Comparison of ENCODE assay signal across 13 cellular contexts in the genomic region with DNA sequence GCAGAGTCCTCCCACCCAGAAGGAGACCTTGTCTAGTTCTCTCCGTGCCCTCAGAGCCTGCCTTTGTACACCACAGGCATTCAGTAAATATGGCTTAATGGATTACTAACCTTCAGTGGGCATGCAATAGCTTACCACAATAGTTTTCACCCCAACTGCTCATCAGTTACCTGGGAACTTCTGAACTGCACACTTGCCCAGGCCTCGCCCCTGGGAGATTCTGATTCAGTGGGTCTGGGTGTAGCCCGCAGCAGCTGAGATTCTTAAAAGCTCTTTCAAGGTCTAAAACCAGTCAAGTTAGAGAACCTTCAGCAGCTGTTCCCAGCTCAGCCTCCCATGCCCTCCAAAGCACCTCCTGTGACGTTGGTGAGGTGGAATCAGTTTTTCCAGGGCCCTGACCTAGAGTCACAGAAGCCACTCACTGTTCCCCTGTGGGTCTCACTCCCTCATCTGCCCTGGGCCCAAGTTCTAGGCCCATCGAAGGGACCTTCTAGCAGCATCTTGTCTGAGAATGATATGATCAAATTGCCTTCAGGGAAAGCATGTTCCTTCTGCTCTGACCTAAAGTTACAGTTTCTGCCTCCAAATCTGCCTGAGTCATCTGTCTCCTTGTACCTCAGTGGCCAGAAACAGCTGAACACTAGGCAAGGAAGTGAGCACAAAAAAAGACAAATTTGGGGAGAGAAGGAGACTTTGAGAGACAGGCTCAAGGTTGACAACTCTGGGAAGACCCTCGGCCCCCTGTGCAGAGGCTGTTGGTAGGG. TPM values are rescaled to one million over a fixed set of nuclear protein-coding genes. Genes with fewer than 3 reads are reported as not detected.
DNase-seq lines count a peak whose midpoint lies in the region; ATAC-seq, FAIRE-seq and TF ChIP-seq lines count a peak whose summit lies in the region.
"Had no signal": no experiment of that assay in that cellular context is flagged by ENCODE, and none has a peak within 500 bp of the region (broad histone marks: within the 10 kb centered on the region; RNA-seq: fewer than 3 reads in every experiment).

No MANE protein-coding gene starts in this region.

- H3K27me3 Mint-ChIP-seq in CD4-positive, alpha-beta memory T cell, result peaks cover 0 to 3% of the 10 kb centered on the region in 2 donors
- peaks cover 2% of the 10 kb centered on the region for H3K27me3 Mint-ChIP-seq in neural progenitor cell (ENCODE audit: insufficient read depth, low read depth)
- H3K27me3 Mint-ChIP-seq: activated naive CD8-positive, alpha-beta T cell had no signal

- FAIRE-seq in HepG2 (lab: Jason Lieb, UNC), result peak; percentile 49

- H3K27me3 ChIP-seq in cardiac muscle cell (no peaks in the 10 kb centered on the region), mammary epithelial cell (ENCODE audit: insufficient read depth, low read length) (no peaks in the 10 kb centered on the region), HepG2 (ENCODE audit: control insufficient read depth in 1 of 2, insufficient read depth in 2 of 2, low read length in 2 of 2) (no peaks in the 10 kb centered on the region), thyroid gland (no peaks in the 10 kb centered on the region), neural progenitor cell (no peaks in the 10 kb centered on the region)
- H3K27me3 ChIP-seq in CD4-positive, alpha-beta memory T cell (ENCODE audit: insufficient read depth, low read length), result no peaks in the 10 kb centered on the region
- H3K27me3 ChIP-seq: dorsolateral prefrontal cortex had no signal

- dilution Hi-C loops in mammary epithelial cell (cut with HindIII; ENCODE audit: low sequenced_read_pairs), result no loop called here

- H3K9ac ChIP-seq in mammary epithelial cell (ENCODE audit: insufficient read depth, low read length), result peak overlapping the region; percentile 58
- H3K9ac ChIP-seq in HepG2 (ENCODE audit: insufficient read depth, low read depth, low read length), result peak overlapping the region; percentile 20
- no peak overlapping the region for H3K9ac ChIP-seq in neural progenitor cell

- CTCF ChIA-PET in mammary epithelial cell (lab: Charles Lee; ENCODE audit: low non-redundant PET) (interaction anchor here (0.6 kb wide), 1 partner anchor 239 kb away, joined by 3 read pairs; no protein-coding TSS in a partner anchor), HepG2 (lab: Yijun Ruan, JAX; ENCODE audit: low intra/inter-chr PET ratio, low total read pairs) (no interaction called here)
- CTCF ChIA-PET in CD4-positive, alpha-beta memory T cell (lab: Charles Lee; ENCODE audit: partially characterized antibody), result interaction anchor here (1.0 kb wide), 1 partner anchor 22 kb away, joined by 3 read pairs; no protein-coding TSS in a partner anchor

- H3K4me1 ChIP-seq in cardiac muscle cell (ENCODE audit: low read depth), result no peaks in the 10 kb centered on the region
- peaks cover 60% of the 10 kb centered on the region for H3K4me1 ChIP-seq in mammary epithelial cell (ENCODE audit: insufficient read depth, low read length)
- H3K4me1 ChIP-seq in HepG2 (ENCODE audit: insufficient read depth, low read length), result peaks cover 72% of the 10 kb centered on the region
- peaks cover 16 to 55% of the 10 kb centered on the region in 2 donors for H3K4me1 ChIP-seq in thyroid gland
- H3K4me1 ChIP-seq in CD4-positive, alpha-beta memory T cell (ENCODE audit: insufficient read depth, low read length), result no peaks in the 10 kb centered on the region
- H3K4me1 ChIP-seq in neural progenitor cell, result peaks cover 10% of the 10 kb centered on the region

- H3K4me2 ChIP-seq in mammary epithelial cell (ENCODE audit: insufficient read depth, low read depth, low read length) (peak overlapping the region; percentile 42), HepG2 (ENCODE audit: low read depth, low read length) (peak overlapping the region; percentile 69), neural progenitor cell (no peak overlapping the region)

- no peak for TF ChIP-seq RAD21 in HepG2 (CRISPR knock-in tag; IDR thresholded peaks at IDR 0.05)

- TF ChIP-seq POLR2A in HepG2 (IDR thresholded peaks at IDR 0.05; ENCODE audit: insufficient read depth in 1 of 2, low read depth in 2 of 2, low read length in 2 of 2) (no peak), thyroid gland (IDR thresholded peaks at IDR 0.05) (no peak)

- TF ChIP-seq CTCF in cardiac muscle cell (IDR thresholded peaks at IDR 0.05; ENCODE audit: low read depth, low read length) (no peak), mammary epithelial cell (conservative IDR thresholded peaks at IDR 0.05 in 1 of 2, IDR thresholded peaks at IDR 0.05 in 1 of 2; ENCODE audit: extremely low read depth in 1 of 2, insufficient read depth in 1 of 2, low read depth in 1 of 2, low read length in 2 of 2) (no peak), HepG2 (CRISPR knock-in tag; IDR thresholded peaks at IDR 0.05) (no peak), thyroid gland (IDR thresholded peaks at IDR 0.05) (no peak), neural progenitor cell (IDR thresholded peaks at IDR 0.05) (no peak)

- no peaks in the 10 kb centered on the region for H3K4me1 Mint-ChIP-seq in CD4-positive, alpha-beta memory T cell
- peaks cover 33% of the 10 kb centered on the region for H3K4me1 Mint-ChIP-seq in neural progenitor cell

- WGBS in mammary epithelial cell (ENCODE audit: low coverage, missing lambda C conversion rate), result 14% methylated on average over 6 of the region's 6 CpGs
- 32% methylated on average over 6 of the region's 6 CpGs for WGBS in HepG2 (ENCODE audit: low lambda C conversion rate)
- 68 to 72% methylated on average over 6 of the region's 6 CpGs for WGBS in thyroid gland, 2 donors

- H3K36me3 ChIP-seq in cardiac muscle cell, result no peaks in the 10 kb centered on the region
- H3K36me3 ChIP-seq in mammary epithelial cell (ENCODE audit: insufficient read depth, low read length), result no peaks in the 10 kb centered on the region
- H3K36me3 ChIP-seq in HepG2 (replicated peaks in 1 of 2; ENCODE audit: control insufficient read depth in 1 of 2, insufficient read depth in 2 of 2, low read length in 2 of 2), result no peaks in the 10 kb centered on the region
- no peaks in the 10 kb centered on the region for H3K36me3 ChIP-seq in thyroid gland
- H3K36me3 ChIP-seq in CD4-positive, alpha-beta memory T cell (ENCODE audit: insufficient read depth, low read length), result no peaks in the 10 kb centered on the region
- no peaks in the 10 kb centered on the region for H3K36me3 ChIP-seq in neural progenitor cell

- H3K4me3 Mint-ChIP-seq in CD4-positive, alpha-beta memory T cell, result no peak overlapping the region
- H3K4me3 Mint-ChIP-seq in neural progenitor cell, result no peak overlapping the region
- H3K4me3 Mint-ChIP-seq: activated naive CD8-positive, alpha-beta T cell; mesothelial cell of epicardium had no signal

- ATAC-seq in left ventricle myocardium superior, result no peak
- peak; percentile 73 for ATAC-seq in HepG2
- ATAC-seq in HG03159 (IDR thresholded peaks at IDR 0.05; ENCODE audit: unreplicated experiment), result no peak

- POLR2A ChIA-PET in HepG2 (lab: Yijun Ruan, JAX), result interaction anchor here (1.0 to 1.7 kb wide), 4 partner anchors 14 to 218 kb away, joined by 3 to 9 read pairs (median 4); a partner anchor contains a TSS
- POLR2A ChIA-PET in CD4-positive, alpha-beta memory T cell (lab: Charles Lee; ENCODE audit: partially characterized antibody), result no interaction called here

- H3K9me3 ChIP-seq in cardiac muscle cell (ENCODE audit: low read depth) (no peaks in the 10 kb centered on the region), mammary epithelial cell (replicated peaks; ENCODE audit: insufficient read depth, low read length) (no peaks in the 10 kb centered on the region), HepG2 (ENCODE audit: low read length) (no peaks in the 10 kb centered on the region), thyroid gland (no peaks in the 10 kb centered on the region), neural progenitor cell (ENCODE audit: low read depth) (no peaks in the 10 kb centered on the region)
- H3K9me3 ChIP-seq in CD4-positive, alpha-beta memory T cell (ENCODE audit: control insufficient read depth in 1 of 2, low read length in 2 of 2), result no peaks in the 10 kb centered on the region

- H2AFZ ChIP-seq in mammary epithelial cell (ENCODE audit: low read depth, low read length) (no peak overlapping the region), HepG2 (ENCODE audit: low read length) (no peak overlapping the region), neural progenitor cell (replicated peaks) (no peak overlapping the region)

- BruUV-seq in mammary epithelial cell (replicated peaks; lab: Mats Ljungman, UMichigan) (TSS peak; percentile 73), HepG2 (replicated peaks; lab: Mats Ljungman, UMichigan) (no TSS peak)

- H3K9me3 Mint-ChIP-seq in CD4-positive, alpha-beta memory T cell, result no peaks in the 10 kb centered on the region
- H3K9me3 Mint-ChIP-seq in neural progenitor cell, result no peaks in the 10 kb centered on the region
- H3K9me3 Mint-ChIP-seq: mesothelial cell of epicardium had no signal

- H4K20me1 ChIP-seq in mammary epithelial cell (ENCODE audit: insufficient read depth, low read length), result no peaks in the 10 kb centered on the region
- no peaks in the 10 kb centered on the region for H4K20me1 ChIP-seq in HepG2 (ENCODE audit: insufficient read depth, low read length)
- no peaks in the 10 kb centered on the region for H4K20me1 ChIP-seq in neural progenitor cell (ENCODE audit: low read depth)

- H3K36me3 Mint-ChIP-seq in CD4-positive, alpha-beta memory T cell, result no peaks in the 10 kb centered on the region
- H3K36me3 Mint-ChIP-seq in neural progenitor cell, result peaks cover 4% of the 10 kb centered on the region
- H3K36me3 Mint-ChIP-seq: activated naive CD8-positive, alpha-beta T cell had no signal

- H3K79me2 ChIP-seq in mammary epithelial cell (ENCODE audit: insufficient read depth, low read length) (no peaks in the 10 kb centered on the region), HepG2 (ENCODE audit: insufficient read depth, low read length) (peaks cover 59% of the 10 kb centered on the region), neural progenitor cell (ENCODE audit: low read depth) (no peaks in the 10 kb centered on the region)

- H3K27ac Mint-ChIP-seq in CD4-positive, alpha-beta memory T cell, result no peak overlapping the region
- H3K27ac Mint-ChIP-seq in neural progenitor cell, result no peak overlapping the region
- H3K27ac Mint-ChIP-seq: activated naive CD8-positive, alpha-beta T cell; mesothelial cell of epicardium had no signal

- TF ChIP-seq EP300 in HepG2 (IDR thresholded peaks at IDR 0.05; ENCODE audit: low read depth in 2 of 2, low read length in 2 of 2) (no peak), HepG2 (CRISPR knock-in tag; IDR thresholded peaks at IDR 0.05; ENCODE audit: borderline replicate concordance) (no peak)

- H3K27ac ChIP-seq in cardiac muscle cell, result peak overlapping the region; percentile 53
- peak overlapping the region; percentile 94 for H3K27ac ChIP-seq in mammary epithelial cell (ENCODE audit: insufficient read depth, low read depth, low read length)
- H3K27ac ChIP-seq in HepG2 (ENCODE audit: extremely low read length, insufficient read depth, low read length), result peak overlapping the region; percentile 71
- H3K27ac ChIP-seq in thyroid gland, result peak overlapping the region; percentile 35 to 56 (median 53)
- no peak overlapping the region for H3K27ac ChIP-seq in CD4-positive, alpha-beta memory T cell (ENCODE audit: low read depth, low read length)
- H3K27ac ChIP-seq in neural progenitor cell, result no peak overlapping the region

- in situ Hi-C loops in mammary epithelial cell (cut with MboI; ENCODE audit: low sequenced_read_pairs in 2 of 2), result no loop called here
- in situ Hi-C loops in HepG2 (cut with HindIII; ENCODE audit: extremely low pct_ligation_motif_present, low pct_unique_long_range_greater_than_20kb), result no loop called here

- H3K4me3 ChIP-seq in cardiac muscle cell, result no peak overlapping the region
- H3K4me3 ChIP-seq in mammary epithelial cell (replicated peaks in 1 of 3; ENCODE audit: insufficient read depth in 1 of 3, low read depth in 2 of 3, low read length in 3 of 3), result no peak overlapping the region
- no peak overlapping the region; a peak in 1 of 6 replicates for H3K4me3 ChIP-seq in HepG2 (replicated peaks in 1 of 3; ENCODE audit: insufficient read depth in 1 of 3, low read depth in 2 of 3, low read length in 3 of 3)
- H3K4me3 ChIP-seq in thyroid gland (replicated peaks in 1 of 3), result no peak overlapping the region
- H3K4me3 ChIP-seq in CD4-positive, alpha-beta memory T cell (ENCODE audit: low read length in 2 of 2), result no peak overlapping the region
- H3K4me3 ChIP-seq in neural progenitor cell, result no peak overlapping the region
- H3K4me3 ChIP-seq: dorsolateral prefrontal cortex had no signal

- DNase-seq in cardiac muscle cell (ENCODE audit: low read depth in 1 of 2, low spot score in 1 of 2), result no peak
- DNase-seq in left ventricle myocardium superior, result no peak
- peak; percentile 98 for DNase-seq in mammary epithelial cell
- DNase-seq in HepG2 (ENCODE audit: low spot score), result peak; percentile 74
- peak; percentile 51 to 52 for DNase-seq in thyroid gland
- DNase-seq in CD4-positive, alpha-beta memory T cell, result no peak
- DNase-seq in neural progenitor cell (ENCODE audit: low spot score), result no peak
- DNase-seq: 8988T, dorsolateral prefrontal cortex, NCI-H510A had no signal

- intact Hi-C loops in left ventricle myocardium superior (cut with micrococcal nuclease) (no loop called here), mammary epithelial cell (cut with micrococcal nuclease) (no loop called here), HepG2 (cut with micrococcal nuclease; ENCODE audit: unreplicated experiment) (loop anchor here (1.0 kb wide), 1 partner anchor 48 kb away; no protein-coding TSS in a partner anchor), thyroid gland (cut with DNase I) (no loop called here)
- intact Hi-C loops in CD4-positive, alpha-beta memory T cell (cut with micrococcal nuclease), result no loop called here

- H3F3A ChIP-seq in neural progenitor cell (ENCODE audit: low read depth), result peaks cover 6% of the 10 kb centered on the region

RNA-seq across cellular contexts. Expression of a gene that starts 10.8 kb away (rescaled TPM):
- total RNA-seq in cardiac muscle cell (71.1 and 157 TPM in 2 replicates), left ventricle myocardium superior (47.3 TPM), mammary epithelial cell (10 to 100 TPM; 11.8 to 22.0 TPM), HepG2 (2016; rRNA removed; fragmentation: Illumina TruSeq; extraction: Trizol) (28.6 and 37.0 TPM in 2 replicates), thyroid gland (10 to 100 TPM; 69.3 to 75.7 (median 73.6) TPM), neural progenitor cell (ENCODE audit: low replicate concordance) (3.9 and 8.7 TPM in 2 replicates)
- polyA plus RNA-seq in cardiac muscle cell (62.0 and 72.3 TPM in 2 replicates), mammary epithelial cell (11.1 TPM), HepG2 (2011; rRNA removed) (32.6 and 39.4 TPM in 2 replicates)
- 24.1 TPM for polyA minus RNA-seq in mammary epithelial cell
- 2.7 and 3.4 TPM in 2 replicates for total RNA-seq in HepG2 (2016; cell fraction: cytosol; rRNA removed; fragmentation: Illumina TruSeq; extraction: Trizol; ENCODE audit: low read depth)
- 22.9 and 36.7 TPM in 2 replicates for total RNA-seq in HepG2 (2016; cell fraction: insoluble cytoplasmic fraction; rRNA removed; fragmentation: Illumina TruSeq; extraction: Trizol)
- 11.2 and 12.2 TPM in 2 replicates for total RNA-seq in HepG2 (2016; cell fraction: membrane; rRNA removed; fragmentation: Illumina TruSeq; extraction: Trizol)
- 38.3 and 42.3 TPM in 2 replicates for total RNA-seq in HepG2 (2016; cell fraction: nucleus; rRNA removed; fragmentation: Illumina TruSeq; extraction: Trizol)
- polyA plus RNA-seq in HepG2 (2011; cell fraction: cytosol; rRNA removed), result 15.0 and 17.0 TPM in 2 replicates
- 159 and 182 TPM in 2 replicates for polyA plus RNA-seq in HepG2 (2011; cell fraction: nucleus; rRNA removed)
- polyA plus RNA-seq in HepG2 (2012), result 11.8 and 19.4 TPM in 2 replicates
- 1.9 and 2.7 TPM in 2 replicates for polyA plus RNA-seq in HepG2 (2016; cell fraction: cytosol; fragmentation: Illumina TruSeq; extraction: Trizol; ENCODE audit: low read depth)
- 17.8 and 23.3 TPM in 2 replicates for polyA plus RNA-seq in HepG2 (2016; cell fraction: insoluble cytoplasmic fraction; fragmentation: Illumina TruSeq; extraction: Trizol; ENCODE audit: low read depth)
- 5.9 and 6.1 TPM in 2 replicates for polyA plus RNA-seq in HepG2 (2016; cell fraction: membrane; fragmentation: Illumina TruSeq; extraction: Trizol; ENCODE audit: low read depth)
- 81.5 and 89.0 TPM in 2 replicates for polyA plus RNA-seq in HepG2 (2016; cell fraction: nucleus; fragmentation: Illumina TruSeq; extraction: Trizol; ENCODE audit: insufficient read depth, low read depth)
- polyA minus RNA-seq in HepG2 (2011; rRNA and poly(A)+ RNA removed; ENCODE audit: low replicate concordance), result 8.3 and 44.4 TPM in 2 replicates
- 11.9 and 18.9 TPM in 2 replicates for polyA minus RNA-seq in HepG2 (2011; cell fraction: cytosol; rRNA and poly(A)+ RNA removed)
- polyA minus RNA-seq in HepG2 (2011; cell fraction: nucleus; rRNA and poly(A)+ RNA removed), result 19.4 and 24.2 TPM in 2 replicates
- total RNA-seq in CD4-positive, alpha-beta memory T cell, result 1 to 10 TPM; 1.2 to 1.4 TPM
- 1 to 10 TPM in 1 of 2 donors, under 1 TPM in 1; 0.73 to 1.4 TPM for polyA plus RNA-seq in CD4-positive, alpha-beta memory T cell

RNA-seq across cellular contexts. Expression of a gene that starts 48.7 kb away (rescaled TPM):
- total RNA-seq in cardiac muscle cell (150 and 203 TPM in 2 replicates), left ventricle myocardium superior (81.0 TPM), mammary epithelial cell (1 to 10 TPM in 1 of 2 donors, under 1 TPM in 1; 0.24 to 1.5 TPM), HepG2 (2016; rRNA removed; fragmentation: Illumina TruSeq; extraction: Trizol) (81.5 and 84.6 TPM in 2 replicates), thyroid gland (10 to 100 TPM; 26.8 to 50.4 (median 48.0) TPM), neural progenitor cell (ENCODE audit: low replicate concordance) (0.53 and 0.54 TPM in 2 replicates)
- polyA plus RNA-seq in cardiac muscle cell (174 and 198 TPM in 2 replicates), mammary epithelial cell (0.56 TPM), HepG2 (2011; rRNA removed) (55.5 and 57.9 TPM in 2 replicates)
- polyA minus RNA-seq in mammary epithelial cell, result not detected
- 62.6 and 67.5 TPM in 2 replicates for total RNA-seq in HepG2 (2016; cell fraction: cytosol; rRNA removed; fragmentation: Illumina TruSeq; extraction: Trizol; ENCODE audit: low read depth)
- 77.6 and 83.3 TPM in 2 replicates for total RNA-seq in HepG2 (2016; cell fraction: insoluble cytoplasmic fraction; rRNA removed; fragmentation: Illumina TruSeq; extraction: Trizol)
- 58.1 and 63.2 TPM in 2 replicates for total RNA-seq in HepG2 (2016; cell fraction: membrane; rRNA removed; fragmentation: Illumina TruSeq; extraction: Trizol)
- total RNA-seq in HepG2 (2016; cell fraction: nucleus; rRNA removed; fragmentation: Illumina TruSeq; extraction: Trizol), result 55.6 and 64.4 TPM in 2 replicates
- polyA plus RNA-seq in HepG2 (2011; cell fraction: cytosol; rRNA removed), result 41.6 and 53.2 TPM in 2 replicates
- polyA plus RNA-seq in HepG2 (2011; cell fraction: nucleus; rRNA removed), result 94.8 and 103 TPM in 2 replicates
- 43.1 and 68.0 TPM in 2 replicates for polyA plus RNA-seq in HepG2 (2012)
- 77.6 and 80.8 TPM in 2 replicates for polyA plus RNA-seq in HepG2 (2016; cell fraction: cytosol; fragmentation: Illumina TruSeq; extraction: Trizol; ENCODE audit: low read depth)
- 107 and 119 TPM in 2 replicates for polyA plus RNA-seq in HepG2 (2016; cell fraction: insoluble cytoplasmic fraction; fragmentation: Illumina TruSeq; extraction: Trizol; ENCODE audit: low read depth)
- polyA plus RNA-seq in HepG2 (2016; cell fraction: membrane; fragmentation: Illumina TruSeq; extraction: Trizol; ENCODE audit: low read depth), result 67.2 and 70.2 TPM in 2 replicates
- polyA plus RNA-seq in HepG2 (2016; cell fraction: nucleus; fragmentation: Illumina TruSeq; extraction: Trizol; ENCODE audit: insufficient read depth, low read depth), result 133 and 140 TPM in 2 replicates
- polyA minus RNA-seq in HepG2 (2011; rRNA and poly(A)+ RNA removed; ENCODE audit: low replicate concordance), result 2.4 and 21.3 TPM in 2 replicates
- polyA minus RNA-seq in HepG2 (2011; cell fraction: cytosol; rRNA and poly(A)+ RNA removed), result 14.4 and 14.5 TPM in 2 replicates
- 28.3 and 31.7 TPM in 2 replicates for polyA minus RNA-seq in HepG2 (2011; cell fraction: nucleus; rRNA and poly(A)+ RNA removed)
- 10 to 100 TPM; 28.7 to 30.8 TPM for total RNA-seq in CD4-positive, alpha-beta memory T cell
- 10 to 100 TPM; 22.7 to 28.0 TPM for polyA plus RNA-seq in CD4-positive, alpha-beta memory T cell

RNA-seq across cellular contexts. Expression of a gene that starts 57.8 kb away (rescaled TPM):
- total RNA-seq in cardiac muscle cell (2.1 and 2.5 TPM in 2 replicates), left ventricle myocardium superior (0.35 TPM), mammary epithelial cell (1 to 10 TPM in 1 of 2 donors, under 1 TPM in 1; 0.17 to 2.2 TPM), HepG2 (2016; rRNA removed; fragmentation: Illumina TruSeq; extraction: Trizol) (5.7 and 6.6 TPM in 2 replicates), thyroid gland (under 1 TPM in 3 of 4 donors, not detected in 1; 0.10 to 0.27 (median 0.17) TPM), neural progenitor cell (ENCODE audit: low replicate concordance) (3.4 and 7.0 TPM in 2 replicates)
- polyA plus RNA-seq in cardiac muscle cell (2.2 and 2.7 TPM in 2 replicates), mammary epithelial cell (0.44 TPM), HepG2 (2011; rRNA removed) (0.50 and 0.65 TPM in 2 replicates)
- polyA minus RNA-seq in mammary epithelial cell, result 3.1 TPM
- 1.1 and 1.3 TPM in 2 replicates for total RNA-seq in HepG2 (2016; cell fraction: cytosol; rRNA removed; fragmentation: Illumina TruSeq; extraction: Trizol; ENCODE audit: low read depth)
- 4.9 and 6.0 TPM in 2 replicates for total RNA-seq in HepG2 (2016; cell fraction: insoluble cytoplasmic fraction; rRNA removed; fragmentation: Illumina TruSeq; extraction: Trizol)
- 2.6 TPM in 2 replicates for total RNA-seq in HepG2 (2016; cell fraction: membrane; rRNA removed; fragmentation: Illumina TruSeq; extraction: Trizol)
- total RNA-seq in HepG2 (2016; cell fraction: nucleus; rRNA removed; fragmentation: Illumina TruSeq; extraction: Trizol), result 5.1 and 7.1 TPM in 2 replicates
- 0.29 and 0.35 TPM in 2 replicates for polyA plus RNA-seq in HepG2 (2011; cell fraction: cytosol; rRNA removed)
- 1.9 TPM in 2 replicates for polyA plus RNA-seq in HepG2 (2011; cell fraction: nucleus; rRNA removed)
- polyA plus RNA-seq in HepG2 (2012), result 0.63 and 1.4 TPM in 2 replicates
- 0.24 and 0.26 TPM in 2 replicates for polyA plus RNA-seq in HepG2 (2016; cell fraction: cytosol; fragmentation: Illumina TruSeq; extraction: Trizol; ENCODE audit: low read depth)
- polyA plus RNA-seq in HepG2 (2016; cell fraction: insoluble cytoplasmic fraction; fragmentation: Illumina TruSeq; extraction: Trizol; ENCODE audit: low read depth), result 3.4 and 4.2 TPM in 2 replicates
- 0.62 and 0.69 TPM in 2 replicates for polyA plus RNA-seq in HepG2 (2016; cell fraction: membrane; fragmentation: Illumina TruSeq; extraction: Trizol; ENCODE audit: low read depth)
- 12.8 and 14.2 TPM in 2 replicates for polyA plus RNA-seq in HepG2 (2016; cell fraction: nucleus; fragmentation: Illumina TruSeq; extraction: Trizol; ENCODE audit: insufficient read depth, low read depth)
- polyA minus RNA-seq in HepG2 (2011; rRNA and poly(A)+ RNA removed; ENCODE audit: low replicate concordance), result 1.8 and 19.5 TPM in 2 replicates
- 0.79 and 1.1 TPM in 2 replicates for polyA minus RNA-seq in HepG2 (2011; cell fraction: cytosol; rRNA and poly(A)+ RNA removed)
- 0.87 and 1.3 TPM in 2 replicates for polyA minus RNA-seq in HepG2 (2011; cell fraction: nucleus; rRNA and poly(A)+ RNA removed)
- 1 to 10 TPM; 1.1 to 1.2 TPM for total RNA-seq in CD4-positive, alpha-beta memory T cell
- 1 to 10 TPM in 1 of 2 donors, under 1 TPM in 1; 0.69 to 1.1 TPM for polyA plus RNA-seq in CD4-positive, alpha-beta memory T cell

Comparison
In these comparisons a context has a peak if more than half of its experiments do, and no peak if none do; other contexts are left out.
1. DNase-seq: peak in mammary epithelial cell (single experiment), HepG2 (single experiment) and thyroid gland (2 of 2); none in cardiac muscle cell (0 of 2), left ventricle myocardium superior (single experiment), CD4-positive, alpha-beta memory T cell (0 of 5) and neural progenitor cell (single experiment).
2. H3K27ac ChIP-seq: peak in cardiac muscle cell (single experiment), mammary epithelial cell (single experiment), HepG2 (single experiment) and thyroid gland (3 of 3); none in CD4-positive, alpha-beta memory T cell (single experiment) and neural progenitor cell (single experiment).
3. RNA of a gene that starts 48.7 kb away (total RNA-seq): 150 to 203 TPM in cardiac muscle cell, 55.6 to 84.6 TPM in HepG2, 81.0 TPM in left ventricle myocardium superior (single experiment), 26.8 to 50.4 TPM in thyroid gland and 28.7 to 30.8 TPM in CD4-positive, alpha-beta memory T cell; 0.24 to 1.5 TPM in mammary epithelial cell and 0.53 to 0.54 TPM in neural progenitor cell; every median in the first group is over 10 times any median in the second.